8 cellular contexts compared by ENCODE assay signal in the genomic region with DNA sequence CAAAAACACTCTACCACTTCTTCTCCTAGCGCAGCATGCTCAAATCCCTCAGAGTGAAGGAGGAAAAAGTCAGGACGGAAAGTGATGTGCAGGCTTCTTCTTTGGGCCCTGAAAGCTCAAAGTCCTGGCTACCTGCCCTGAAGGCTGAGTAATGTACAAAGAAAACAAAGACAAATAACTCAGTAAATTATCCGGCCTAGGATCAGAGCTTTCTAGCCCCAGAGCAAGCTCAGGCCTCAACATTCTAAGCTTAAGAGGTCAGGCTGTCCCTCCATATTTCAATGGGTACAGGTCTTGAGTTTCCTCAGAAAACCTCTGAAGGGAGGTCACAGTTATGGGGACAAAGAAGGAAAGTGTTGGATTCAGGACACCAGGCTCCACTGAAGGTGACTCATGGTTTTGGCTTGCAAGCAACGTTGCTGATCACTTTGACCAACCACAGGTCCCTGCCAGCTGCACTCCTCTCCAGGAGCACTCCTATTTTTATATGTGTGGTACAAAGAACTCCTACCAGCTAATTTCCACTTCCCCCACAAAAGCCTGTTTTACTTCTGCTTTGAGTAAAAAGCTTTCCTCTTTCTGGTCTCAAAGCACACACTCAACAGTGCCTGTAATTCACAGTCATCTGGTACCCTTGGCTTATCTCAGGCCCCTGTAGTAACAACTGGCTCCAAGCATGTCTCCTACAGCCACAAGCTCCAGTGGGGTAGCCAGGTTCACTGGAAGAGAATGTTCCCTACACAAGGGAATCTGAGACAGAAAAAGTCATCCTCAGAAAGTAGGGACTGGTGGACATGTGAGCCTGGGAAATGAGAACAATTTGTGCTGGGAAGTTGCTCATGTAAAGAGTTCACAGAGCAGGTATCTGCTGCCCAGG.
A peak's percentile ranks its signal among the peaks of the same experiment; 100 is the strongest.
DNase-seq lines count a peak whose midpoint lies in the region; ATAC-seq, FAIRE-seq and TF ChIP-seq lines count a peak whose summit lies in the region.

No MANE protein-coding gene starts in this region.

- DNase-seq in 8988T (peak; percentile 33), NCI-H2196 treated with DMSO at 0.1 percent for 48 hours (lab: John Stamatoyannopoulos, UW; ENCODE audit: unreplicated experiment) (peak; percentile 43), MCF 10A (ENCODE audit: unreplicated experiment) (peak; percentile 92), HepG2 (ENCODE audit: low spot score) (peak; percentile 66), testis (peak; percentile 30), NCI-H187 (lab: John Stamatoyannopoulos, UW) (no peak)

- H3K4me1 Mint-ChIP-seq in MCF 10A (ENCODE audit: insufficient read depth, unreplicated experiment) = peaks cover 31% of the 10 kb centered on the region

- BruUV-seq in MCF 10A (replicated peaks; lab: Mats Ljungman, UMichigan) = no TSS peak
- BruUV-seq in HepG2 (replicated peaks; lab: Mats Ljungman, UMichigan) = no TSS peak

- no peaks in the 10 kb centered on the region for H3K36me3 Mint-ChIP-seq in MCF 10A (ENCODE audit: insufficient read depth, unreplicated experiment)

- TF ChIP-seq RAD21 in HepG2 (CRISPR knock-in tag; IDR thresholded peaks at IDR 0.05) = no peak

- peak; percentile 84 for ATAC-seq in HG02798 (IDR thresholded peaks at IDR 0.05; ENCODE audit: poor library complexity, unreplicated experiment)
- ATAC-seq in HepG2 = peak; percentile 93

- POLR2A ChIA-PET in MCF 10A (lab: Yijun Ruan, JAX) = interaction anchor here (0.6 to 4.6 kb wide), 23 partner anchors 9 to 269 kb away, joined by 3 to 31 read pairs (median 5); a partner anchor contains a TSS
- POLR2A ChIA-PET in HepG2 (lab: Yijun Ruan, JAX) = interaction anchor here (0.6 to 0.7 kb wide), 2 partner anchors 9 to 66 kb away, joined by 3 to 4 read pairs; no protein-coding TSS in a partner anchor

- TF ChIP-seq CTCF in MCF 10A (IDR thresholded peaks at IDR 0.05; ENCODE audit: unreplicated experiment) = no peak
- no peak for TF ChIP-seq CTCF in HepG2 (CRISPR knock-in tag; IDR thresholded peaks at IDR 0.05)
- TF ChIP-seq CTCF in testis (IDR thresholded peaks at IDR 0.05) = no peak

- CTCF ChIA-PET in MCF 10A (lab: Yijun Ruan, JAX) = interaction anchor here (0.7 to 2.0 kb wide), 6 partner anchors 9 to 85 kb away, joined by 3 to 7 read pairs (median 4); no protein-coding TSS in a partner anchor
- CTCF ChIA-PET in HepG2 (lab: Yijun Ruan, JAX; ENCODE audit: low intra/inter-chr PET ratio, low total read pairs) = no interaction called here

- H3K27ac ChIP-seq in HepG2 (ENCODE audit: extremely low read length, insufficient read depth, low read length) (no peak overlapping the region), testis (peak overlapping the region in 1 of 2 donors; percentile 1)

- H2AFZ ChIP-seq in HepG2 (ENCODE audit: low read length) = peak overlapping the region; percentile 28

- TF ChIP-seq EP300 in HepG2 (IDR thresholded peaks at IDR 0.05; ENCODE audit: low read depth in 2 of 2, low read length in 2 of 2) (no peak), HepG2 (CRISPR knock-in tag; IDR thresholded peaks at IDR 0.05; ENCODE audit: borderline replicate concordance) (no peak)

- H3K79me2 ChIP-seq in HepG2 (ENCODE audit: insufficient read depth, low read length) = no peaks in the 10 kb centered on the region

- H4K20me1 ChIP-seq in HepG2 (ENCODE audit: insufficient read depth, low read length) = no peaks in the 10 kb centered on the region

- intact Hi-C loops in MCF 10A (cut with micrococcal nuclease) = loop anchor here (2.0 to 5.0 kb wide), 2 partner anchors 29 to 45 kb away; no protein-coding TSS in a partner anchor
- intact Hi-C loops in HepG2 (cut with micrococcal nuclease; ENCODE audit: unreplicated experiment) = no loop called here
- intact Hi-C loops in testis (cut with DNase I; ENCODE audit: low total_unique reads) = no loop called here

- H3K36me3 ChIP-seq in HepG2 (replicated peaks in 1 of 2; ENCODE audit: control insufficient read depth in 1 of 2, insufficient read depth in 2 of 2, low read length in 2 of 2) (no peaks in the 10 kb centered on the region), testis (ENCODE audit: low read depth, missing control alignments) (no peaks in the 10 kb centered on the region)

- no peaks in the 10 kb centered on the region for H3K9me3 ChIP-seq in HepG2 (ENCODE audit: low read length)
- H3K9me3 ChIP-seq in testis = no peaks in the 10 kb centered on the region

- 25% methylated on average over 4 of the region's 4 CpGs for WGBS in HepG2 (ENCODE audit: low lambda C conversion rate)
- 45 to 46% methylated on average over 4 of the region's 4 CpGs for WGBS in testis, 2 donors

- H3K9ac ChIP-seq in HepG2 (ENCODE audit: insufficient read depth, low read depth, low read length) = no peak overlapping the region; the same call in 1 of the 2 replicates

- in situ Hi-C loops in HepG2 (cut with HindIII; ENCODE audit: extremely low pct_ligation_motif_present, low pct_unique_long_range_greater_than_20kb) = no loop called here

- H3K4me2 ChIP-seq in HepG2 (ENCODE audit: low read depth, low read length) = peak overlapping the region; percentile 65

- peak overlapping the region in 1 of 3 experiments; percentile 7; a peak in 2 of 6 replicates for H3K4me3 ChIP-seq in HepG2 (replicated peaks in 1 of 3; ENCODE audit: insufficient read depth in 1 of 3, low read depth in 2 of 3, low read length in 3 of 3)
- H3K4me3 ChIP-seq in testis = no peak overlapping the region

- H3K4me1 ChIP-seq in HepG2 (ENCODE audit: insufficient read depth, low read length) (peaks cover 24% of the 10 kb centered on the region), testis (peaks cover 12% of the 10 kb centered on the region)

- TF ChIP-seq POLR2A in GM15510 (IDR thresholded peaks at IDR 0.05; ENCODE audit: borderline replicate concordance, extremely low read depth, insufficient read length) (peak; percentile 36), HepG2 (IDR thresholded peaks at IDR 0.05; ENCODE audit: insufficient read depth in 1 of 2, low read depth in 2 of 2, low read length in 2 of 2) (no peak), testis (IDR thresholded peaks at IDR 0.05) (no peak)

- no peaks in the 10 kb centered on the region for H3K9me3 Mint-ChIP-seq in MCF 10A (ENCODE audit: unreplicated experiment)

- peak overlapping the region; percentile 84 for H3K27ac Mint-ChIP-seq in MCF 10A (ENCODE audit: low read depth, unreplicated experiment)

- no peaks in the 10 kb centered on the region for H3K27me3 ChIP-seq in HepG2 (ENCODE audit: control insufficient read depth in 1 of 2, insufficient read depth in 2 of 2, low read length in 2 of 2)
- H3K27me3 ChIP-seq in testis = no peaks in the 10 kb centered on the region

- no peak for FAIRE-seq in HepG2 (lab: Jason Lieb, UNC)

- H3K27me3 Mint-ChIP-seq in MCF 10A (ENCODE audit: insufficient read depth, unreplicated experiment) = no peaks in the 10 kb centered on the region

- H3K4me3 Mint-ChIP-seq in MCF 10A (ENCODE audit: unreplicated experiment) = peak overlapping the region; percentile 8

TF ChIP-seq in HepG2, 621 proteins besides CTCF, POLR2A, EP300 and RAD21 (continues in another document):
- TF ChIP-seq IKZF4 (CRISPR knock-in tag; IDR thresholded peaks at IDR 0.05; ENCODE audit: borderline replicate concordance, low read depth, not compliant biosample characterization) = no peak
- no peak for TF ChIP-seq MAZ (IDR thresholded peaks at IDR 0.05; ENCODE audit: borderline replicate concordance, low read depth, low read length)
- TF ChIP-seq MAZ (CRISPR knock-in tag; IDR thresholded peaks at IDR 0.05; ENCODE audit: low read depth) = no peak
- TF ChIP-seq ZNF562 (CRISPR knock-in tag; IDR thresholded peaks at IDR 0.05; ENCODE audit: borderline replicate concordance) = no peak
- TF ChIP-seq HMGA1 (CRISPR knock-in tag; conservative IDR thresholded peaks at IDR 0.05) = no peak
- TF ChIP-seq, protein P1, sequence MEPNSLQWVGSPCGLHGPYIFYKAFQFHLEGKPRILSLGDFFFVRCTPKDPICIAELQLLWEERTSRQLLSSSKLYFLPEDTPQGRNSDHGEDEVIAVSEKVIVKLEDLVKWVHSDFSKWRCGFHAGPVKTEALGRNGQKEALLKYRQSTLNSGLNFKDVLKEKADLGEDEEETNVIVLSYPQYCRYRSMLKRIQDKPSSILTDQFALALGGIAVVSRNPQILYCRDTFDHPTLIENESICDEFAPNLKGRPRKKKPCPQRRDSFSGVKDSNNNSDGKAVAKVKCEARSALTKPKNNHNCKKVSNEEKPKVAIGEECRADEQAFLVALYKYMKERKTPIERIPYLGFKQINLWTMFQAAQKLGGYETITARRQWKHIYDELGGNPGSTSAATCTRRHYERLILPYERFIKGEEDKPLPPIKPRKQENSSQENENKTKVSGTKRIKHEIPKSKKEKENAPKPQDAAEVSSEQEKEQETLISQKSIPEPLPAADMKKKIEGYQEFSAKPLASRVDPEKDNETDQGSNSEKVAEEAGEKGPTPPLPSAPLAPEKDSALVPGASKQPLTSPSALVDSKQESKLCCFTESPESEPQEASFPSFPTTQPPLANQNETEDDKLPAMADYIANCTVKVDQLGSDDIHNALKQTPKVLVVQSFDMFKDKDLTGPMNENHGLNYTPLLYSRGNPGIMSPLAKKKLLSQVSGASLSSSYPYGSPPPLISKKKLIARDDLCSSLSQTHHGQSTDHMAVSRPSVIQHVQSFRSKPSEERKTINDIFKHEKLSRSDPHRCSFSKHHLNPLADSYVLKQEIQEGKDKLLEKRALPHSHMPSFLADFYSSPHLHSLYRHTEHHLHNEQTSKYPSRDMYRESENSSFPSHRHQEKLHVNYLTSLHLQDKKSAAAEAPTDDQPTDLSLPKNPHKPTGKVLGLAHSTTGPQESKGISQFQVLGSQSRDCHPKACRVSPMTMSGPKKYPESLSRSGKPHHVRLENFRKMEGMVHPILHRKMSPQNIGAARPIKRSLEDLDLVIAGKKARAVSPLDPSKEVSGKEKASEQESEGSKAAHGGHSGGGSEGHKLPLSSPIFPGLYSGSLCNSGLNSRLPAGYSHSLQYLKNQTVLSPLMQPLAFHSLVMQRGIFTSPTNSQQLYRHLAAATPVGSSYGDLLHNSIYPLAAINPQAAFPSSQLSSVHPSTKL (CRISPR knock-in tag; IDR thresholded peaks at IDR 0.05) = peak; percentile 40; the same call in 1 of the 2 replicates
- TF ChIP-seq ZBTB21 (CRISPR knock-in tag; IDR thresholded peaks at IDR 0.05) = no peak
- peak; percentile 75 for TF ChIP-seq ASH2L (IDR thresholded peaks at IDR 0.05; ENCODE audit: insufficient read length, low read depth, low read length)
- no peak for TF ChIP-seq ZNF205 (CRISPR knock-in tag; IDR thresholded peaks at IDR 0.05)
- no peak for TF ChIP-seq U2AF1 (optimal IDR thresholded peaks at IDR 0.05; ENCODE audit: low read depth, low read length)
- TF ChIP-seq RFX1 (IDR thresholded peaks at IDR 0.05) = no peak
- no peak for TF ChIP-seq ZNF180 (CRISPR knock-in tag; IDR thresholded peaks at IDR 0.05; ENCODE audit: borderline replicate concordance, low read depth)
- no peak for TF ChIP-seq ZSCAN9 (CRISPR knock-in tag; IDR thresholded peaks at IDR 0.05; ENCODE audit: borderline replicate concordance)
- no peak for TF ChIP-seq ZNF354B (CRISPR knock-in tag; IDR thresholded peaks at IDR 0.05)
- TF ChIP-seq MATR3 (CRISPR knock-in tag; IDR thresholded peaks at IDR 0.05) = no peak
- TF ChIP-seq TSC22D2 (CRISPR knock-in tag; IDR thresholded peaks at IDR 0.05; ENCODE audit: borderline replicate concordance) = no peak
- no peak for TF ChIP-seq SSRP1 (CRISPR knock-in tag; IDR thresholded peaks at IDR 0.05)

Comparison
In these comparisons a context has a peak if more than half of its experiments do, and no peak if none do; other contexts are left out.
1. DNase-seq: peak in 8988T (single experiment), NCI-H2196 treated with DMSO at 0.1 percent for 48 hours (single experiment), MCF 10A (single experiment), HepG2 (single experiment) and testis (single experiment); none in NCI-H187 (0 of 2).